Comparison of ENCODE assay signal across 30 cellular contexts in genomic region chr20:62331347-62331746, GRCh38.
"Had no signal": no experiment of that assay in that cellular context is flagged by ENCODE, and none has a peak within 500 bp of the region (broad histone marks: within the 10 kb centered on the region; RNA-seq: fewer than 3 reads in every experiment).

No MANE protein-coding gene starts in this region.

- H3K27me3 ChIP-seq: ascending aorta, body of pancreas had no signal

- H3K4me1 ChIP-seq: ascending aorta, body of pancreas had no signal

- H3K27ac ChIP-seq: ascending aorta, body of pancreas, SK-N-MC had no signal

- H3K4me3 ChIP-seq: ascending aorta, body of pancreas, SK-N-MC had no signal

- FAIRE-seq: bronchial epithelial cell, TTC549 had no signal

- ATAC-seq: activated CD8-positive, alpha-beta memory T cell treated with anti-CD3 and anti-CD28 coated beads, Interleukin-2, amount 10 ng/mL, durations not matched to agents 7 days and 5 days; activated naive CD4-positive, alpha-beta T cell treated with anti-CD3 and anti-CD28 coated beads, Interleukin-2, amount 50 U/mL, for 72 hours; activated naive CD8-positive, alpha-beta T cell treated with anti-CD3 and anti-CD28 coated beads, Interleukin-2, amount 50 U/mL, for 24 hours; body of pancreas; T-cell had no signal

- H3K9me3 ChIP-seq: ascending aorta, body of pancreas had no signal

- DNase-seq: activated B cell treated with CpG ODN at 0.5 μM for 24 hours; activated CD4-positive, alpha-beta T cell treated with anti-CD3 and anti-CD28 coated beads for 1 hour; activated CD4-positive, alpha-beta T cell treated with anti-CD3 and anti-CD28 coated beads, Interleukin-2, amount 10 ng/mL, durations not matched to agents 24 days and 14 days; activated CD4-positive, alpha-beta T cell treated with anti-CD3 and anti-CD28 coated beads, Interleukin-2, amount 50 U/mL, for 48 hours; activated CD8-positive, alpha-beta memory T cell treated with anti-CD3 and anti-CD28 coated beads, Interleukin-2, amount 10 ng/mL, durations not matched to agents 7 days and 5 days; activated effector memory CD4-positive, alpha-beta T cell treated with Interleukin-2 at 50 U/mL for 16 hours; activated naive CD4-positive, alpha-beta T cell; activated naive CD8-positive, alpha-beta T cell treated with anti-CD3 and anti-CD28 coated beads, Interleukin-2, amount 50 U/mL, for 24 hours; activated T-cell treated with anti-CD3 and anti-CD28 coated beads, Interleukin-2, amount 50 U/mL, for 24 hours; amniotic stem cell; body of pancreas; Karpas-422; MM.1S; NCI-H1105; NCI-H1436; NCI-H1694 treated with DMSO at 0.1 percent for 48 hours; NCI-H2029 treated with DMSO at 0.1 percent for 48 hours; NCI-H345; NCI-H510A; NCI-H526 treated with DMSO at 0.1 percent for 48 hours; NCI-H82; SHP77 treated with DMSO at 0.1 percent for 48 hours; T-cell; T-helper 2 cell; T1000 had no signal
